ENCODE assay signal across 22 cellular contexts in the genomic region with DNA sequence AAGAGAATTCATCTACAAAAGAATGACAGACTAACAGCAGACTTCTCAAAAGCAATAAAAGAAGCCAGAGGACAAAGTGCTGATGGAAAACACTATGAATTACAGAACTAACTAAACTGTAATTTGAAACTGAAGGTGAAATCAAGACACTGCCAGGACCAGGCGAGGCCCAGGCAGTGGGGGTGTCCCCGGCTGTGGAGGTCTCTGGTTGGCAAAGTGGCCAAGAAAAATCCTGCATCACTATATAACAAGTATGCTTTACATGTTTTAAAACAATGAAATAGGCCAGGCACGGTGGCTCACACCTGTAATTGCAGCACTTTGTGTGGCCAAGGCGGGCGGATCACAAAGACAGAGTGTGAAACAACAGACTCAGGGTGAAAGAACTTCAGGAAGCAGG. TPM values are rescaled to one million over a fixed set of nuclear protein-coding genes. Genes with fewer than 3 reads are reported as not detected.
DNase-seq lines count a peak whose midpoint lies in the region; ATAC-seq and TF ChIP-seq lines count a peak whose summit lies in the region.
"Had no signal": no experiment of that assay in that cellular context is flagged by ENCODE, and none has a peak within 500 bp of the region (broad histone marks: within the 10 kb centered on the region; RNA-seq: fewer than 3 reads in every experiment).

No MANE protein-coding gene starts in this region.

- H3K4me3 Mint-ChIP-seq in activated CD4-positive, alpha-beta memory T cell treated with anti-CD3 and anti-CD28 coated beads for 36 hours, result no peak overlapping the region
- no peak overlapping the region for H3K4me3 Mint-ChIP-seq in activated CD4-positive, alpha-beta memory T cell treated with anti-CD3 and anti-CD28 coated beads, Interleukin-2, amount 10 ng/mL, durations not matched to agents 7 days and 5 days
- H3K4me3 Mint-ChIP-seq in effector memory CD8-positive, alpha-beta T cell, result peak overlapping the region in 1 of 2 donors; percentile 62
- H3K4me3 Mint-ChIP-seq in nephron progenitor cell, result peak overlapping the region; percentile 59
- H3K4me3 Mint-ChIP-seq: activated B cell treated with CpG ODN at 0.5 μM for 24 hours; stimulated activated memory B cell treated with anti-CD40 and anti-IgM and Interleukin-4, amounts not matched to agents 10 μg/mL and 1 μg/mL and 100 μg/mL, for 72 hours had no signal

- peak; percentile 8 for DNase-seq in activated CD4-positive, alpha-beta memory T cell treated with anti-CD3 and anti-CD28 coated beads for 36 hours
- no peak for DNase-seq in activated CD4-positive, alpha-beta memory T cell treated with anti-CD3 and anti-CD28 coated beads, Interleukin-2, amount 10 ng/mL, durations not matched to agents 7 days and 5 days
- no peak for DNase-seq in effector memory CD8-positive, alpha-beta T cell
- DNase-seq in nephron progenitor cell (peak; percentile 9), NCI-H146 (lab: John Stamatoyannopoulos, UW) (no peak), GM20000 (ENCODE audit: low spot score) (no peak)
- DNase-seq: activated B cell treated with CpG ODN at 0.5 μM for 24 hours, aorta, DMS 273 treated with DMSO at 0.1 percent for 48 hours, hypothalamus, islet precursor cell, NCI-H1436, PC-9, sigmoid colon had no signal

- peaks cover 6% of the 10 kb centered on the region for H3K9me3 Mint-ChIP-seq in activated CD4-positive, alpha-beta memory T cell treated with anti-CD3 and anti-CD28 coated beads for 36 hours
- H3K9me3 Mint-ChIP-seq in activated CD4-positive, alpha-beta memory T cell treated with anti-CD3 and anti-CD28 coated beads, Interleukin-2, amount 10 ng/mL, durations not matched to agents 7 days and 5 days, result peaks cover 7% of the 10 kb centered on the region
- H3K9me3 Mint-ChIP-seq in effector memory CD8-positive, alpha-beta T cell, result no peaks in the 10 kb centered on the region
- peaks cover 20% of the 10 kb centered on the region for H3K9me3 Mint-ChIP-seq in nephron progenitor cell

- H3K27ac Mint-ChIP-seq in activated CD4-positive, alpha-beta memory T cell treated with anti-CD3 and anti-CD28 coated beads for 36 hours, result no peak overlapping the region
- no peak overlapping the region for H3K27ac Mint-ChIP-seq in activated CD4-positive, alpha-beta memory T cell treated with anti-CD3 and anti-CD28 coated beads, Interleukin-2, amount 10 ng/mL, durations not matched to agents 7 days and 5 days
- peak overlapping the region in 1 of 2 donors; percentile 93 for H3K27ac Mint-ChIP-seq in effector memory CD8-positive, alpha-beta T cell
- peak overlapping the region; percentile 95 for H3K27ac Mint-ChIP-seq in nephron progenitor cell
- H3K27ac Mint-ChIP-seq: activated B cell treated with CpG ODN at 0.5 μM for 24 hours; stimulated activated memory B cell treated with anti-CD40 and anti-IgM and Interleukin-4, amounts not matched to agents 10 μg/mL and 1 μg/mL and 100 μg/mL, for 72 hours had no signal

- peak; percentile 40 for ATAC-seq in effector memory CD8-positive, alpha-beta T cell (replicated peaks)
- no peak for ATAC-seq in HG03045 (IDR thresholded peaks at IDR 0.05; ENCODE audit: unreplicated experiment)
- ATAC-seq: stimulated activated memory B cell treated with anti-CD40 and anti-IgM and Interleukin-4, amounts not matched to agents 10 μg/mL and 1 μg/mL and 100 μg/mL, for 72 hours had no signal

- intact Hi-C loops in activated CD4-positive, alpha-beta memory T cell treated with anti-CD3 and anti-CD28 coated beads for 36 hours (cut with micrococcal nuclease), result no loop called here

- no peaks in the 10 kb centered on the region for H3K27me3 Mint-ChIP-seq in activated CD4-positive, alpha-beta memory T cell treated with anti-CD3 and anti-CD28 coated beads for 36 hours
- H3K27me3 Mint-ChIP-seq in activated CD4-positive, alpha-beta memory T cell treated with anti-CD3 and anti-CD28 coated beads, Interleukin-2, amount 10 ng/mL, durations not matched to agents 7 days and 5 days, result no peaks in the 10 kb centered on the region
- no peaks in the 10 kb centered on the region for H3K27me3 Mint-ChIP-seq in effector memory CD8-positive, alpha-beta T cell
- H3K27me3 Mint-ChIP-seq in nephron progenitor cell (ENCODE audit: low read depth, poor library complexity), result no peaks in the 10 kb centered on the region
- H3K27me3 Mint-ChIP-seq: activated B cell treated with CpG ODN at 0.5 μM for 24 hours; IgD-negative memory B cell; stimulated activated memory B cell treated with anti-CD40 and anti-IgM and Interleukin-4, amounts not matched to agents 10 μg/mL and 1 μg/mL and 100 μg/mL, for 72 hours had no signal

- POLR2A ChIA-PET in activated CD4-positive, alpha-beta memory T cell treated with anti-CD3 and anti-CD28 coated beads for 36 hours (lab: Charles Lee), result no interaction called here
- POLR2A ChIA-PET in activated CD4-positive, alpha-beta memory T cell treated with anti-CD3 and anti-CD28 coated beads, Interleukin-2, amount 10 ng/mL, durations not matched to agents 7 days and 5 days (lab: Charles Lee), result no interaction called here
- POLR2A ChIA-PET in HEK293 (lab: Yijun Ruan, JAX), result no interaction called here

- TF ChIP-seq CTCF in HEK293 (tag by site-specific recombination; IDR thresholded peaks at IDR 0.05), result no peak
- no peak for TF ChIP-seq CTCF in nephron progenitor cell (IDR thresholded peaks at IDR 0.05)
- no peak for TF ChIP-seq CTCF in GM20000 (IDR thresholded peaks at IDR 0.05; ENCODE audit: extremely low read depth, missing control alignments)

- H3K9me3 ChIP-seq in HEK293 (ENCODE audit: control insufficient read depth, insufficient read depth, low read depth, low read length), result no peaks in the 10 kb centered on the region
- H3K9me3 ChIP-seq: sigmoid colon had no signal

- H3K36me3 Mint-ChIP-seq in activated CD4-positive, alpha-beta memory T cell treated with anti-CD3 and anti-CD28 coated beads for 36 hours, result peaks cover 22% of the 10 kb centered on the region
- peaks cover 21% of the 10 kb centered on the region for H3K36me3 Mint-ChIP-seq in activated CD4-positive, alpha-beta memory T cell treated with anti-CD3 and anti-CD28 coated beads, Interleukin-2, amount 10 ng/mL, durations not matched to agents 7 days and 5 days (ENCODE audit: low read depth)
- H3K36me3 Mint-ChIP-seq in effector memory CD8-positive, alpha-beta T cell (ENCODE audit: insufficient read depth), result peaks cover 3% of the 10 kb centered on the region
- peaks cover 74% of the 10 kb centered on the region for H3K36me3 Mint-ChIP-seq in nephron progenitor cell (ENCODE audit: low read depth)
- H3K36me3 Mint-ChIP-seq: IgD-negative memory B cell had no signal

- no peak overlapping the region for H3K27ac ChIP-seq in HEK293 (ENCODE audit: extremely low read depth, low read depth, low read length)
- H3K27ac ChIP-seq: C4-2B, HL-60, parathyroid adenoma, PC-9, sigmoid colon had no signal

- peaks cover 0 to 3% of the 10 kb centered on the region in 2 experiments; a peak in 1 of 3 replicates for H3K36me3 ChIP-seq in HEK293 (ENCODE audit: control insufficient read depth in 2 of 2, insufficient read depth in 1 of 2, low read length in 2 of 2)
- H3K36me3 ChIP-seq: sigmoid colon had no signal

- CTCF ChIA-PET in activated CD4-positive, alpha-beta memory T cell treated with anti-CD3 and anti-CD28 coated beads for 36 hours (lab: Charles Lee), result no interaction called here
- CTCF ChIA-PET in activated CD4-positive, alpha-beta memory T cell treated with anti-CD3 and anti-CD28 coated beads, Interleukin-2, amount 10 ng/mL, durations not matched to agents 7 days and 5 days (lab: Charles Lee), result no interaction called here
- CTCF ChIA-PET in HEK293 (lab: Yijun Ruan, JAX), result interaction anchor here (0.6 kb wide), 1 partner anchor 10 kb away, joined by 3 read pairs; no protein-coding TSS in a partner anchor

- H3K4me1 Mint-ChIP-seq in activated CD4-positive, alpha-beta memory T cell treated with anti-CD3 and anti-CD28 coated beads for 36 hours (ENCODE audit: low read depth), result peaks cover 17% of the 10 kb centered on the region
- peaks cover 3% of the 10 kb centered on the region for H3K4me1 Mint-ChIP-seq in activated CD4-positive, alpha-beta memory T cell treated with anti-CD3 and anti-CD28 coated beads, Interleukin-2, amount 10 ng/mL, durations not matched to agents 7 days and 5 days
- peaks cover 18 to 38% of the 10 kb centered on the region in 2 donors for H3K4me1 Mint-ChIP-seq in effector memory CD8-positive, alpha-beta T cell (ENCODE audit: low read depth in 2 of 2)
- peaks cover 47% of the 10 kb centered on the region for H3K4me1 Mint-ChIP-seq in nephron progenitor cell

- no peak overlapping the region for H3K4me3 ChIP-seq in HEK293 (ENCODE audit: low read depth, low read length)
- H3K4me3 ChIP-seq: lung, PC-9, sigmoid colon had no signal

- H3K4me1 ChIP-seq in HEK293 (ENCODE audit: control insufficient read depth, insufficient read depth, low read length), result no peaks in the 10 kb centered on the region
- H3K4me1 ChIP-seq: parathyroid adenoma had no signal

TF ChIP-seq in HEK293, 187 proteins besides CTCF, POLR2A, EP300 and RAD21:
- TF ChIP-seq ZNF626 (tag by site-specific recombination; IDR thresholded peaks at IDR 0.05) (no peak), ZNF16 (tag by site-specific recombination; IDR thresholded peaks at IDR 0.05; ENCODE audit: low read depth) (no peak), ZNF510 (tag by site-specific recombination; IDR thresholded peaks at IDR 0.05; ENCODE audit: insufficient replicate concordance) (no peak), ZNF221 (tag by site-specific recombination; IDR thresholded peaks at IDR 0.05; ENCODE audit: borderline replicate concordance) (no peak), TRIM28 (IDR thresholded peaks at IDR 0.05; ENCODE audit: borderline replicate concordance, low read length) (peak; percentile 80)

RNA-seq across cellular contexts. Expression of a gene that starts 32.9 kb away (rescaled TPM):
- total RNA-seq in activated CD4-positive, alpha-beta memory T cell treated with anti-CD3 and anti-CD28 coated beads for 36 hours, result 10 to 100 TPM; 12.0 to 13.9 TPM
- 10 to 100 TPM; 16.1 to 16.2 TPM for total RNA-seq in activated CD4-positive, alpha-beta memory T cell treated with anti-CD3 and anti-CD28 coated beads, Interleukin-2, amount 10 ng/mL, durations not matched to agents 7 days and 5 days

Comparison
In these comparisons a context has a peak if more than half of its experiments do, and no peak if none do; other contexts are left out.
1. DNase-seq: peak in activated CD4-positive, alpha-beta memory T cell treated with anti-CD3 and anti-CD28 coated beads for 36 hours (single experiment) and nephron progenitor cell (single experiment); none in activated CD4-positive, alpha-beta memory T cell treated with anti-CD3 and anti-CD28 coated beads, Interleukin-2, amount 10 ng/mL, durations not matched to agents 7 days and 5 days (single experiment), effector memory CD8-positive, alpha-beta T cell (0 of 3), NCI-H146 (single experiment) and GM20000 (single experiment).